Comparison of ENCODE assay signal across 14 cellular contexts in genomic region chr4:67436742-67437141, GRCh38.
DNase-seq lines count a peak whose midpoint lies in the region; ATAC-seq and TF ChIP-seq lines count a peak whose summit lies in the region.
"Had no signal": no experiment of that assay in that cellular context is flagged by ENCODE, and none has a peak within 500 bp of the region (broad histone marks: within the 10 kb centered on the region; RNA-seq: fewer than 3 reads in every experiment).

No MANE protein-coding gene starts in this region.

- no peak overlapping the region for H3K4me3 ChIP-seq in fibroblast of villous mesenchyme (ENCODE audit: low read depth, low read length)
- H3K4me3 ChIP-seq: testis had no signal

- peak; percentile 78 for ATAC-seq in GM18511 (IDR thresholded peaks at IDR 0.05; ENCODE audit: unreplicated experiment)
- ATAC-seq in GM21619 (IDR thresholded peaks at IDR 0.05; ENCODE audit: unreplicated experiment), result peak; percentile 87
- ATAC-seq in HG03442 (IDR thresholded peaks at IDR 0.05; ENCODE audit: unreplicated experiment), result peak; percentile 69

- DNase-seq in fibroblast of villous mesenchyme (ENCODE audit: low read depth) (peak; percentile 36), glutamatergic neuron (no peak), NCI-H146 treated with DMSO at 0.1 percent for 48 hours (lab: John Stamatoyannopoulos, UW; ENCODE audit: unreplicated experiment) (no peak), chondrocyte (ENCODE audit: low spot score) (no peak), NCI-H1092 treated with DMSO at 0.1 percent for 48 hours (lab: John Stamatoyannopoulos, UW) (no peak)
- DNase-seq: activated CD4-positive, alpha-beta T cell treated with anti-CD3 and anti-CD28 coated beads, Interleukin-2, amount 10 ng/mL, durations not matched to agents 7 days and 5 days; kidney; NCI-H524; testis had no signal

- H3K36me3 Mint-ChIP-seq in glutamatergic neuron (ENCODE audit: unreplicated experiment) (no peaks in the 10 kb centered on the region), chondrocyte (ENCODE audit: low read depth) (peaks cover 6% of the 10 kb centered on the region)

- H3K4me3 Mint-ChIP-seq in glutamatergic neuron (ENCODE audit: unreplicated experiment) (no peak overlapping the region), chondrocyte (ENCODE audit: unreplicated experiment) (no peak overlapping the region)
- H3K4me3 Mint-ChIP-seq: activated CD4-positive, alpha-beta T cell treated with anti-CD3 and anti-CD28 coated beads, Interleukin-2, amount 10 ng/mL, durations not matched to agents 7 days and 5 days; activated naive CD8-positive, alpha-beta T cell; B cell had no signal

- H3K4me1 Mint-ChIP-seq in glutamatergic neuron (ENCODE audit: low read depth, unreplicated experiment) (no peaks in the 10 kb centered on the region), chondrocyte (ENCODE audit: low read depth) (peaks cover 7% of the 10 kb centered on the region)
- H3K4me1 Mint-ChIP-seq: activated CD4-positive, alpha-beta T cell treated with anti-CD3 and anti-CD28 coated beads, Interleukin-2, amount 10 ng/mL, durations not matched to agents 7 days and 5 days had no signal

- H3K27me3 Mint-ChIP-seq in glutamatergic neuron (ENCODE audit: unreplicated experiment) (no peaks in the 10 kb centered on the region), chondrocyte (ENCODE audit: low read depth) (no peaks in the 10 kb centered on the region)
- H3K27me3 Mint-ChIP-seq: activated CD4-positive, alpha-beta T cell treated with anti-CD3 and anti-CD28 coated beads, Interleukin-2, amount 10 ng/mL, durations not matched to agents 7 days and 5 days; activated naive CD8-positive, alpha-beta T cell; B cell had no signal

- H3K27ac Mint-ChIP-seq in glutamatergic neuron (ENCODE audit: unreplicated experiment), result no peak overlapping the region
- no peak overlapping the region for H3K27ac Mint-ChIP-seq in chondrocyte (ENCODE audit: unreplicated experiment)
- H3K27ac Mint-ChIP-seq: activated CD4-positive, alpha-beta T cell treated with anti-CD3 and anti-CD28 coated beads, Interleukin-2, amount 10 ng/mL, durations not matched to agents 7 days and 5 days; activated naive CD8-positive, alpha-beta T cell; B cell had no signal

- H3K9me3 Mint-ChIP-seq in glutamatergic neuron (ENCODE audit: unreplicated experiment) (peaks cover 1% of the 10 kb centered on the region), chondrocyte (ENCODE audit: low read depth) (no peaks in the 10 kb centered on the region)

- TF ChIP-seq CTCF in fibroblast of villous mesenchyme (IDR thresholded peaks at IDR 0.05; ENCODE audit: insufficient read depth, low read depth, low read length), result no peak
- TF ChIP-seq CTCF in glutamatergic neuron (IDR thresholded peaks at IDR 0.05; ENCODE audit: partially characterized antibody, unreplicated experiment), result no peak
- TF ChIP-seq CTCF in chondrocyte (IDR thresholded peaks at IDR 0.05), result no peak
